ENCODE assay signal across 10 cellular contexts in genomic region chr16:62035115-62036092, GRCh38. TPM values are rescaled to one million over a fixed set of nuclear protein-coding genes. Genes with fewer than 3 reads are reported as not detected.
DNase-seq lines count a peak whose midpoint lies in the region; ATAC-seq and TF ChIP-seq lines count a peak whose summit lies in the region.
"Had no signal": no experiment of that assay in that cellular context is flagged by ENCODE, and none has a peak within 500 bp of the region (broad histone marks: within the 10 kb centered on the region; RNA-seq: fewer than 3 reads in every experiment).

No MANE protein-coding gene starts in this region.

- DNase-seq in NCI-H146 (lab: John Stamatoyannopoulos, UW) (peak; percentile 50), NCI-H146 treated with DMSO at 0.1 percent for 48 hours (lab: John Stamatoyannopoulos, UW; ENCODE audit: unreplicated experiment) (no peak), tibial artery (peak in 1 of 2 donors; percentile 56), activated gamma-delta T cell treated with Interleukin-2 at 50 U/mL for 16 hours (no peak)
- DNase-seq: ACHN; activated naive CD4-positive, alpha-beta T cell treated with anti-CD3 and anti-CD28 coated beads for 36 hours had no signal

- no peaks in the 10 kb centered on the region for H3K36me3 ChIP-seq in mesodermal cell (ENCODE audit: control insufficient read depth, insufficient read depth, low read length)
- H3K36me3 ChIP-seq in tibial artery = no peaks in the 10 kb centered on the region

- no peak for TF ChIP-seq CTCF in tibial artery (IDR thresholded peaks at IDR 0.05)

- peak overlapping the region; percentile 53 for H3K4me3 ChIP-seq in mesodermal cell (ENCODE audit: extremely low read depth, insufficient read depth, low read length, poor library complexity, severe bottlenecking)
- H3K4me3 ChIP-seq in tibial artery = peak overlapping the region; percentile 30 to 46

- H3K4me1 ChIP-seq in mesodermal cell (ENCODE audit: control insufficient read depth, insufficient read depth, low read length, poor library complexity, severe bottlenecking) = peaks cover 19% of the 10 kb centered on the region
- H3K4me1 ChIP-seq in tibial artery = peaks cover 4 to 29% (median 21%) of the 10 kb centered on the region in 4 donors

- H3K27me3 ChIP-seq in tibial artery = peaks cover 0 to 54% of the 10 kb centered on the region in 2 donors

- WGBS in mesodermal cell (ENCODE audit: insufficient coverage in 2 of 2), 2 experiments = 1% methylated on average over 56 to 60 of the region's 65 CpGs

- intact Hi-C loops in tibial artery (cut with DNase I; ENCODE audit: low total_unique reads) = no loop called here

- ATAC-seq in HG03095 (IDR thresholded peaks at IDR 0.05; ENCODE audit: unreplicated experiment) (no peak), HG02981 (IDR thresholded peaks at IDR 0.05; ENCODE audit: unreplicated experiment) (no peak)

- H3K27ac ChIP-seq in cingulate gyrus (ENCODE audit: low read depth, low read length) (peak overlapping the region; percentile 84), mesodermal cell (ENCODE audit: low read depth, low read length, severe bottlenecking) (no peak overlapping the region), tibial artery (no peak overlapping the region)

- H3K9me3 ChIP-seq in mesodermal cell (ENCODE audit: control insufficient read depth, low read length) (no peaks in the 10 kb centered on the region), tibial artery (no peaks in the 10 kb centered on the region)

RNA-seq across cellular contexts. Expression of gene CDH8, which starts 0.8 kb away (rescaled TPM):
- polyA plus RNA-seq in mesodermal cell (2013, experiment 1 of 2) = 7.9 TPM
- 6.8 TPM for polyA plus RNA-seq in mesodermal cell (2013, experiment 2 of 2)
